In genomic region chr15:52558196-52558595, GRCh38 we compare ENCODE assay signal across 8 cellular contexts.
DNase-seq lines count a peak whose midpoint lies in the region; ATAC-seq and TF ChIP-seq lines count a peak whose summit lies in the region.
"Had no signal": no experiment of that assay in that cellular context is flagged by ENCODE, and none has a peak within 500 bp of the region (broad histone marks: within the 10 kb centered on the region; RNA-seq: fewer than 3 reads in every experiment).

No MANE protein-coding gene starts in this region.

- no peak overlapping the region for H3K4me3 ChIP-seq in fibroblast of mammary gland (ENCODE audit: control insufficient read depth, low read depth, low read length)
- H3K4me3 ChIP-seq: thyroid gland had no signal

- DNase-seq in activated CD4-positive, alpha-beta T cell treated with anti-CD3 and anti-CD28 coated beads for 4 hours: peak; percentile 35 to 38
- DNase-seq in fibroblast of mammary gland (ENCODE audit: low read depth): peak; percentile 84
- peak; percentile 20 for DNase-seq in stimulated activated CD8-positive, alpha-beta memory T cell treated with anti-CD3 and anti-CD28 coated beads, Interleukin-7, amount 100 ng/mL, for 24 hours (ENCODE audit: low read depth)
- no peak for DNase-seq in D341Med (ENCODE audit: low spot score)
- DNase-seq in NCI-H510A treated with DMSO at 0.1 percent for 48 hours (lab: John Stamatoyannopoulos, UW): no peak

- TF ChIP-seq CTCF in fibroblast of mammary gland (conservative IDR thresholded peaks at IDR 0.05; ENCODE audit: control insufficient read depth, insufficient read depth, low read depth, low read length): no peak

- ATAC-seq in GM19397 (IDR thresholded peaks at IDR 0.05; ENCODE audit: unreplicated experiment): peak; percentile 70
- peak; percentile 78 for ATAC-seq in HG03135 (IDR thresholded peaks at IDR 0.05; ENCODE audit: unreplicated experiment)

Comparison
In these comparisons a context has a peak if more than half of its experiments do, and no peak if none do; other contexts are left out.
1. DNase-seq: peak in activated CD4-positive, alpha-beta T cell treated with anti-CD3 and anti-CD28 coated beads for 4 hours (2 of 2), fibroblast of mammary gland (single experiment) and stimulated activated CD8-positive, alpha-beta memory T cell treated with anti-CD3 and anti-CD28 coated beads, Interleukin-7, amount 100 ng/mL, for 24 hours (single experiment); none in D341Med (single experiment) and NCI-H510A treated with DMSO at 0.1 percent for 48 hours (single experiment).